16 cellular contexts compared by ENCODE assay signal in genomic region chr12:27754795-27755194, GRCh38. TPM values are rescaled to one million over a fixed set of nuclear protein-coding genes. Genes with fewer than 3 reads are reported as not detected.
DNase-seq lines count a peak whose midpoint lies in the region; ATAC-seq and TF ChIP-seq lines count a peak whose summit lies in the region.
"Had no signal": no experiment of that assay in that cellular context is flagged by ENCODE, and none has a peak within 500 bp of the region (broad histone marks: within the 10 kb centered on the region; RNA-seq: fewer than 3 reads in every experiment).

No MANE protein-coding gene starts in this region.

- DNase-seq in CD4-positive, CD25-positive, alpha-beta regulatory T cell, result no peak
- DNase-seq in DMS53 (lab: John Stamatoyannopoulos, UW), result peak; percentile 90
- DNase-seq in hepatocyte (ENCODE audit: low spot score), result peak; percentile 17
- DNase-seq in mesenchymal stem cell, result no peak
- DNase-seq in nucleus accumbens (lab: John Stamatoyannopoulos, UW), result no peak
- no peak for DNase-seq in stimulated activated CD4-positive, alpha-beta T cell treated with anti-CD3 and anti-CD28 coated beads, Interleukin-2, amount 100 ng/mL, for 24 hours
- DNase-seq: C1 segment of cervical spinal cord, DND-41, MV-4-11, NCI-H187, NCI-H748 treated with DMSO at 0.1 percent for 48 hours, PC-9, SJCRH30 had no signal

- H4K91ac ChIP-seq in mesenchymal stem cell (ENCODE audit: low read length), result no peak overlapping the region

- H3K79me2 ChIP-seq in hepatocyte, result no peaks in the 10 kb centered on the region

- H4K20me1 ChIP-seq in hepatocyte (ENCODE audit: insufficient read depth, poor library complexity, severe bottlenecking), result no peaks in the 10 kb centered on the region

- no peak overlapping the region for H2BK5ac ChIP-seq in mesenchymal stem cell (ENCODE audit: low read depth, low read length, poor library complexity, severe bottlenecking)

- no peaks in the 10 kb centered on the region for H3K9me3 Mint-ChIP-seq in CD4-positive, CD25-positive, alpha-beta regulatory T cell

- no peak overlapping the region for H3K4ac ChIP-seq in mesenchymal stem cell (ENCODE audit: low read depth in 1 of 2, low read length in 2 of 2)

- no peak overlapping the region for H3K4me3 ChIP-seq in CD4-positive, CD25-positive, alpha-beta regulatory T cell (ENCODE audit: low read depth, low read length)
- H3K4me3 ChIP-seq in hepatocyte (no peak overlapping the region), mesenchymal stem cell (ENCODE audit: insufficient read depth in 1 of 2, low read depth in 1 of 2, low read length in 2 of 2) (no peak overlapping the region)
- H3K4me3 ChIP-seq: PC-9, SJCRH30 had no signal

- no peaks in the 10 kb centered on the region for H3K9me2 ChIP-seq in hepatocyte (replicated peaks; ENCODE audit: insufficient read depth)

- H4K8ac ChIP-seq in mesenchymal stem cell (ENCODE audit: low read length), result peak overlapping the region; percentile 81

- H2AFZ ChIP-seq in hepatocyte, result no peak overlapping the region
- H2AFZ ChIP-seq in mesenchymal stem cell (ENCODE audit: low read depth, low read length), result no peak overlapping the region
- H2AFZ ChIP-seq: PC-9 had no signal

- no peak overlapping the region for H3K27ac ChIP-seq in CD4-positive, CD25-positive, alpha-beta regulatory T cell (ENCODE audit: insufficient read depth, low read length, poor library complexity, severe bottlenecking)
- H3K27ac ChIP-seq in hepatocyte (no peak overlapping the region), mesenchymal stem cell (ENCODE audit: low read length, poor library complexity, severe bottlenecking) (no peak overlapping the region)
- H3K27ac ChIP-seq: KMS-11, PC-9, SJCRH30 had no signal

- H3K4me1 ChIP-seq in CD4-positive, CD25-positive, alpha-beta regulatory T cell (ENCODE audit: control insufficient read depth, insufficient read depth, low read length, poor library complexity, severe bottlenecking), result no peaks in the 10 kb centered on the region
- H3K4me1 ChIP-seq in hepatocyte (ENCODE audit: insufficient read depth), result no peaks in the 10 kb centered on the region
- no peaks in the 10 kb centered on the region for H3K4me1 ChIP-seq in mesenchymal stem cell (ENCODE audit: control insufficient read depth, insufficient read depth, low read depth, low read length)
- H3K4me1 ChIP-seq: SJCRH30 had no signal

- no peaks in the 10 kb centered on the region for H3K9me3 ChIP-seq in CD4-positive, CD25-positive, alpha-beta regulatory T cell (ENCODE audit: control insufficient read depth in 2 of 2, low read length in 2 of 2)
- H3K9me3 ChIP-seq in hepatocyte (ENCODE audit: low read depth) (no peaks in the 10 kb centered on the region), mesenchymal stem cell (ENCODE audit: control insufficient read depth, low read length) (no peaks in the 10 kb centered on the region)
- H3K9me3 ChIP-seq: SJCRH30 had no signal

- H3K9ac ChIP-seq in mesenchymal stem cell (ENCODE audit: low read length), result no peak overlapping the region
- H3K9ac ChIP-seq: KMS-11 had no signal

- peaks cover 20% of the 10 kb centered on the region for H3K79me1 ChIP-seq in mesenchymal stem cell (replicated peaks; ENCODE audit: low read length, poor library complexity, severe bottlenecking)

- no peak overlapping the region for H3K4me2 ChIP-seq in hepatocyte
- no peak overlapping the region for H3K4me2 ChIP-seq in mesenchymal stem cell (ENCODE audit: low read length, poor library complexity, severe bottlenecking)
- H3K4me2 ChIP-seq: KMS-11, PC-9 had no signal

- H3K27ac Mint-ChIP-seq in CD4-positive, CD25-positive, alpha-beta regulatory T cell, result peak overlapping the region in 2 of 3 donors; percentile 62 to 64

- no peak overlapping the region for H3K18ac ChIP-seq in mesenchymal stem cell (ENCODE audit: low read depth in 1 of 2, low read length in 2 of 2)

- peaks cover 0 to 7% (median 0%) of the 10 kb centered on the region in 4 donors for H3K4me1 Mint-ChIP-seq in CD4-positive, CD25-positive, alpha-beta regulatory T cell

- H3K23ac ChIP-seq in mesenchymal stem cell (ENCODE audit: low read length in 2 of 2), result no peak overlapping the region

- H3K36me3 ChIP-seq in CD4-positive, CD25-positive, alpha-beta regulatory T cell (ENCODE audit: control insufficient read depth, insufficient read depth, low read length), result peaks cover 26% of the 10 kb centered on the region
- no peaks in the 10 kb centered on the region for H3K36me3 ChIP-seq in hepatocyte (replicated peaks; ENCODE audit: insufficient read depth, low read depth)
- H3K36me3 ChIP-seq in mesenchymal stem cell (ENCODE audit: control insufficient read depth in 1 of 2, insufficient read depth in 2 of 2, low read depth in 1 of 2, low read length in 2 of 2), result peaks cover 13 to 45% of the 10 kb centered on the region in 2 experiments

- H2BK120ac ChIP-seq in mesenchymal stem cell (ENCODE audit: low read depth, low read length), result no peak overlapping the region

- no peak overlapping the region for H2BK15ac ChIP-seq in mesenchymal stem cell (ENCODE audit: low read depth, poor library complexity, severe bottlenecking)

- no peaks in the 10 kb centered on the region for H3K27me3 ChIP-seq in CD4-positive, CD25-positive, alpha-beta regulatory T cell (ENCODE audit: control insufficient read depth, insufficient read depth, low read length)
- no peaks in the 10 kb centered on the region for H3K27me3 ChIP-seq in hepatocyte
- no peaks in the 10 kb centered on the region for H3K27me3 ChIP-seq in mesenchymal stem cell (ENCODE audit: control insufficient read depth in 1 of 2, insufficient read depth in 1 of 2, low read length in 2 of 2)
- H3K27me3 ChIP-seq: SJCRH30 had no signal

- peaks cover 18% of the 10 kb centered on the region for H3K36me3 Mint-ChIP-seq in CD4-positive, CD25-positive, alpha-beta regulatory T cell

- H3K14ac ChIP-seq in mesenchymal stem cell (ENCODE audit: low read length in 2 of 2), result no peak overlapping the region

- no peak for TF ChIP-seq CTCF in hepatocyte (IDR thresholded peaks at IDR 0.05; ENCODE audit: poor library complexity)

- H2AK5ac ChIP-seq in mesenchymal stem cell (ENCODE audit: low read length, severe bottlenecking), result no peak overlapping the region

- no peak overlapping the region for H3K4me3 Mint-ChIP-seq in CD4-positive, CD25-positive, alpha-beta regulatory T cell

- no peak for ATAC-seq in CD4-positive, CD25-positive, alpha-beta regulatory T cell (ENCODE audit: low read depth in 2 of 2)
- ATAC-seq in GM18868 (IDR thresholded peaks at IDR 0.05; ENCODE audit: unreplicated experiment), result no peak

- no peak overlapping the region for H2BK12ac ChIP-seq in mesenchymal stem cell (ENCODE audit: low read length in 2 of 2)

- WGBS in hepatocyte (ENCODE audit: low lambda C conversion rate, missing lambda C conversion rate), result 71% methylated on average over 3 of the region's 3 CpGs
- WGBS in mesenchymal stem cell, result 96% methylated on average over 3 of the region's 3 CpGs

- no peaks in the 10 kb centered on the region for H3K27me3 Mint-ChIP-seq in CD4-positive, CD25-positive, alpha-beta regulatory T cell

RNA-seq across cellular contexts. Expression of gene KLHL42, which starts 25.2 kb away (rescaled TPM):
- 23.6 TPM for total RNA-seq in CD4-positive, CD25-positive, alpha-beta regulatory T cell
- 10 to 100 TPM; 10.6 to 15.0 (median 12.6) TPM for polyA plus RNA-seq in CD4-positive, CD25-positive, alpha-beta regulatory T cell
- total RNA-seq in hepatocyte, result 14.4 and 18.3 TPM in 2 replicates
- polyA plus RNA-seq in hepatocyte, result 13.5 and 20.5 TPM in 2 replicates
- polyA plus RNA-seq in mesenchymal stem cell (2013, experiment 1 of 2), result 9.8 TPM
- 10.0 TPM for polyA plus RNA-seq in mesenchymal stem cell (2013, experiment 2 of 2)

RNA-seq across cellular contexts. Expression of gene MANSC4, which starts 25.2 kb away (rescaled TPM):
- total RNA-seq in CD4-positive, CD25-positive, alpha-beta regulatory T cell, result not detected
- polyA plus RNA-seq in CD4-positive, CD25-positive, alpha-beta regulatory T cell, result 1 to 10 TPM in 3 of 4 donors, not detected in 1; 1.5 to 2.4 (median 1.9) TPM
- total RNA-seq in hepatocyte, result 0.63 TPM in 1 of 2 replicates, not detected in the other
- not detected in 2 replicates for polyA plus RNA-seq in hepatocyte
- polyA plus RNA-seq in mesenchymal stem cell (2013, experiment 1 of 2), result not detected
- not detected for polyA plus RNA-seq in mesenchymal stem cell (2013, experiment 2 of 2)
- total RNA-seq: G401, PC-9, SJCRH30 had no signal

RNA-seq across cellular contexts. Expression of gene MRPS35, which starts 44.2 kb away (rescaled TPM):
- 17.8 TPM for total RNA-seq in CD4-positive, CD25-positive, alpha-beta regulatory T cell
- polyA plus RNA-seq in CD4-positive, CD25-positive, alpha-beta regulatory T cell, result 10 to 100 TPM; 67.1 to 74.2 (median 67.2) TPM
- 88.1 and 95.8 TPM in 2 replicates for total RNA-seq in hepatocyte
- polyA plus RNA-seq in hepatocyte, result 50.7 and 67.4 TPM in 2 replicates
- polyA plus RNA-seq in mesenchymal stem cell (2013, experiment 1 of 2), result 40.2 TPM
- 42.8 TPM for polyA plus RNA-seq in mesenchymal stem cell (2013, experiment 2 of 2)

RNA-seq across cellular contexts. Expression of gene REP15, which starts 58.5 kb away (rescaled TPM):
- total RNA-seq in CD4-positive, CD25-positive, alpha-beta regulatory T cell, result not detected
- under 1 TPM in 1 of 4 donors, not detected in 3; 0.56 TPM for polyA plus RNA-seq in CD4-positive, CD25-positive, alpha-beta regulatory T cell
- 1.6 and 4.7 TPM in 2 replicates for total RNA-seq in hepatocyte
- 0.43 and 1.2 TPM in 2 replicates for polyA plus RNA-seq in hepatocyte
- 0.55 TPM for polyA plus RNA-seq in mesenchymal stem cell (2013, experiment 1 of 2)
- polyA plus RNA-seq in mesenchymal stem cell (2013, experiment 2 of 2), result 0.56 TPM

Comparison
In these comparisons a context has a peak if more than half of its experiments do, and no peak if none do; other contexts are left out.
1. DNase-seq: peak in DMS53 (single experiment) and hepatocyte (single experiment); none in CD4-positive, CD25-positive, alpha-beta regulatory T cell (0 of 3), mesenchymal stem cell (single experiment), nucleus accumbens (0 of 56) and stimulated activated CD4-positive, alpha-beta T cell treated with anti-CD3 and anti-CD28 coated beads, Interleukin-2, amount 100 ng/mL, for 24 hours (0 of 2).